In the genomic region with DNA sequence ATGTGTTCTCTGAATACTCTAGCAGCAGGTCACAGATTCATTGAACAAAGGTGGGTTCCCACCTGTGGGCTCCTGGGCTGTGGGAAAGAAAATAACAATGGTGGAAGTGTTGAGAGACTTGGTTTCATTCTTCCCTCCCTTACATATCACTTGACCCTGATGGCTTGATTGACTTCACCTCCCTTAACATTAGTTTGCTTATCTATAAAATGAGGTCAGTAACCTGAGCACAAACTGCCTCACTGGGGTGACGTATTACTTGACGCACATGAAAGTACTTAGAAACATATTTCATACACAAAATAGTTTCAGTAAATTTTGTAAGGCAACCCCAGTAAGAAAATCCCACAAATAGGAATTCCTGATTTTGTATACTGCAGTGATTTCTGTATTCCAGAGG, we compare ENCODE assay signal across 16 cellular contexts. TPM values are rescaled to one million over a fixed set of nuclear protein-coding genes. Genes with fewer than 3 reads are reported as not detected.
DNase-seq lines count a peak whose midpoint lies in the region; ATAC-seq and TF ChIP-seq lines count a peak whose summit lies in the region.
"Had no signal": no experiment of that assay in that cellular context is flagged by ENCODE, and none has a peak within 500 bp of the region (broad histone marks: within the 10 kb centered on the region; RNA-seq: fewer than 3 reads in every experiment).

No MANE protein-coding gene starts in this region.

- intact Hi-C loops in heart right ventricle (cut with DNase I): no loop called here
- intact Hi-C loops in esophagus muscularis mucosa (cut with DNase I): no loop called here

- H3K4me1 Mint-ChIP-seq in nephron progenitor cell (peaks cover 34% of the 10 kb centered on the region), type B pancreatic cell (ENCODE audit: unreplicated experiment) (peaks cover 50% of the 10 kb centered on the region)

- H3K27ac ChIP-seq in cardiac muscle cell (peak overlapping the region; percentile 7), heart right ventricle (no peak overlapping the region), esophagus muscularis mucosa (replicated peaks in 1 of 4) (no peak overlapping the region)

- no peak overlapping the region for H3K4me3 Mint-ChIP-seq in nephron progenitor cell
- peak overlapping the region; percentile 31 for H3K4me3 Mint-ChIP-seq in type B pancreatic cell

- DNase-seq in cardiac muscle cell (ENCODE audit: low read depth in 1 of 2, low spot score in 1 of 2) (no peak), heart right ventricle (no peak), esophagus muscularis mucosa (ENCODE audit: extremely low spot score) (peak; percentile 50), nephron progenitor cell (no peak), type B pancreatic cell (ENCODE audit: extremely low spot score, unreplicated experiment) (peak; percentile 1)
- no peak for DNase-seq in activated effector memory CD4-positive, alpha-beta T cell treated with Interleukin-2 at 50 U/mL for 16 hours
- DNase-seq: C1 segment of cervical spinal cord, DND-41, GOT3, NCI-H1436 treated with DMSO at 0.1 percent for 48 hours, NCI-H2081 treated with DMSO at 0.1 percent for 48 hours, NCI-H510A, NCI-H774 had no signal

- TF ChIP-seq EP300 in esophagus muscularis mucosa (IDR thresholded peaks at IDR 0.05): no peak

- H3K36me3 ChIP-seq in cardiac muscle cell (no peaks in the 10 kb centered on the region), heart right ventricle (no peaks in the 10 kb centered on the region), esophagus muscularis mucosa (no peaks in the 10 kb centered on the region)

- ATAC-seq in heart right ventricle: no peak
- no peak for ATAC-seq in HG03175 (IDR thresholded peaks at IDR 0.05; ENCODE audit: unreplicated experiment)
- no peak for ATAC-seq in GM21526 (IDR thresholded peaks at IDR 0.05; ENCODE audit: low FRiP score, unreplicated experiment)
- ATAC-seq: GM12878 had no signal

- H3K27me3 Mint-ChIP-seq in nephron progenitor cell (ENCODE audit: low read depth, poor library complexity) (peaks cover 3% of the 10 kb centered on the region), type B pancreatic cell (no peaks in the 10 kb centered on the region)

- H3K27ac Mint-ChIP-seq in nephron progenitor cell (peak overlapping the region; percentile 45), type B pancreatic cell (peak overlapping the region; percentile 82)

- H3K9me3 ChIP-seq in cardiac muscle cell (ENCODE audit: low read depth) (no peaks in the 10 kb centered on the region), heart right ventricle (no peaks in the 10 kb centered on the region), esophagus muscularis mucosa (no peaks in the 10 kb centered on the region)

- peaks cover 8% of the 10 kb centered on the region for H3K4me1 ChIP-seq in cardiac muscle cell (ENCODE audit: low read depth)
- H3K4me1 ChIP-seq in heart right ventricle: peaks cover 0 to 18% (median 0%) of the 10 kb centered on the region in 9 donors
- H3K4me1 ChIP-seq in esophagus muscularis mucosa: peaks cover 0 to 9% (median 5%) of the 10 kb centered on the region in 4 donors

- no peak for TF ChIP-seq CTCF in cardiac muscle cell (IDR thresholded peaks at IDR 0.05; ENCODE audit: low read depth, low read length)
- no peak for TF ChIP-seq CTCF in heart right ventricle (IDR thresholded peaks at IDR 0.05)
- TF ChIP-seq CTCF in esophagus muscularis mucosa (IDR thresholded peaks at IDR 0.05): no peak
- no peak for TF ChIP-seq CTCF in nephron progenitor cell (IDR thresholded peaks at IDR 0.05)
- TF ChIP-seq CTCF in type B pancreatic cell (conservative IDR thresholded peaks at IDR 0.05): no peak

- no peak overlapping the region for H3K4me3 ChIP-seq in cardiac muscle cell
- H3K4me3 ChIP-seq in heart right ventricle: no peak overlapping the region
- no peak overlapping the region for H3K4me3 ChIP-seq in esophagus muscularis mucosa
- H3K4me3 ChIP-seq: GM12878 had no signal

- H3K9me3 Mint-ChIP-seq in nephron progenitor cell (no peaks in the 10 kb centered on the region), type B pancreatic cell (no peaks in the 10 kb centered on the region)

- H3K27me3 ChIP-seq in cardiac muscle cell (no peaks in the 10 kb centered on the region), heart right ventricle (no peaks in the 10 kb centered on the region), esophagus muscularis mucosa (no peaks in the 10 kb centered on the region)

- TF ChIP-seq POLR2A in esophagus muscularis mucosa (IDR thresholded peaks at IDR 0.05; ENCODE audit: low read depth): no peak

- 92 to 94% methylated on average over 2 of the region's 2 CpGs for WGBS in heart right ventricle, 2 donors
- 98% methylated on average over 2 of the region's 2 CpGs for WGBS in esophagus muscularis mucosa

- no peaks in the 10 kb centered on the region for H3K36me3 Mint-ChIP-seq in nephron progenitor cell (ENCODE audit: low read depth)
- no peaks in the 10 kb centered on the region for H3K36me3 Mint-ChIP-seq in type B pancreatic cell

RNA-seq across cellular contexts. Expression of gene LPIN2, which starts 29.4 kb away (rescaled TPM):
- total RNA-seq in cardiac muscle cell (29.2 and 50.8 TPM in 2 replicates), heart right ventricle (10 to 100 TPM in 4 of 10 donors, 1 to 10 TPM in 6; 6.8 to 15.9 (median 8.2) TPM), esophagus muscularis mucosa (10 to 100 TPM; 15.4 to 26.9 (median 24.8) TPM), type B pancreatic cell (ENCODE audit: low replicate concordance) (17.8 and 26.8 TPM in 2 replicates)
- polyA plus RNA-seq in cardiac muscle cell (18.1 and 27.4 TPM in 2 replicates), heart right ventricle (1 to 10 TPM; 1.9 to 5.0 TPM)

Comparison
In these comparisons a context has a peak if more than half of its experiments do, and no peak if none do; other contexts are left out.
1. DNase-seq: peak in esophagus muscularis mucosa (single experiment) and type B pancreatic cell (single experiment); none in cardiac muscle cell (0 of 2), heart right ventricle (0 of 2), nephron progenitor cell (single experiment) and activated effector memory CD4-positive, alpha-beta T cell treated with Interleukin-2 at 50 U/mL for 16 hours (single experiment).